In genomic region chr11:34302046-34302921, GRCh38 we compare ENCODE assay signal across 1 cellular context.
TF ChIP-seq lines count a peak whose summit lies in the region.

No MANE protein-coding gene starts in this region.

TF ChIP-seq in HepG2, 621 proteins besides CTCF, POLR2A, EP300 and RAD21 (continued from another document):
- TF ChIP-seq ZNF362 (CRISPR knock-in tag; IDR thresholded peaks at IDR 0.05; ENCODE audit: borderline replicate concordance) (no peak), RBM22 (optimal IDR thresholded peaks at IDR 0.05; ENCODE audit: low read length) (peak; percentile 36)
